19 cellular contexts compared by ENCODE assay signal in the genomic region with DNA sequence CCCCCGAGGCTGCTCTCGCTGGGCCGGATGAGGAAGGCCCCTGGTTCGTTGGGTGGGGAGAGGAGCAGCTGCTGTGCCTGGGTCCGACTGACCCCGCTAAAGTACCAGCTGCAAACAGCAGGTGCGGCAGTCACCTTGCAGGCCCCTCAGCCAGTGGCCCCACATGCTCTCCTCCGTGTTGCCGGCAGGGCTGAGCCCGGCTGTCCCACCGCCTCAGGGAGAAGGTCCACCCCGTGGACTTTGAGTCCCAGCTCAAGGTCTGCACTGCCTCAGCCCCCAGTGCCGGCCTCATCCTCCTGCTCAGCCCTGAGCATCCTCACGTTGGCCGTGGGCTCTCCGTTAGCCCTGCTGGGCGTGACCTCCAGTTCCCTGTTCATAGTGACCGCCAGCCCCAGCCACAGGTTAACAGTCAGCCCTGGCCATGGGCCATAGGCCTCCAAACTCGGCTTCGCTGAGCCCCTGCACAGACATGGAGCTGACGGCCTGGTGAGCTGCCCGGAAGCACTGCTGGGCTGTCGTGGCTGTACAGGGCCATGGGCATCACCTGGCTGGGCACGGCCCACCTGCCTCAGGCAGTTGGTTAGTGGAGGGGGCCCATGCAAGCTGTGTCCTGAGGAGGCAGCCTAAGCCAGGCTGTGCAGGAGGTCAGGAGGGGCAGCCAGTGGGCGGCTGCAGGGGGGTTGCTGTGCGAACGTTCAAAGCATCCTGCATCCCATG. TPM values are rescaled to one million over a fixed set of nuclear protein-coding genes. Genes with fewer than 3 reads are reported as not detected.
A peak's percentile ranks its signal among the peaks of the same experiment; 100 is the strongest.
DNase-seq lines count a peak whose midpoint lies in the region; ATAC-seq and TF ChIP-seq lines count a peak whose summit lies in the region.
"Had no signal": no experiment of that assay in that cellular context is flagged by ENCODE, and none has a peak within 500 bp of the region (broad histone marks: within the 10 kb centered on the region; RNA-seq: fewer than 3 reads in every experiment).

No MANE protein-coding gene starts in this region.

- H3K79me1 ChIP-seq in neuronal stem cell (ENCODE audit: low read depth, low read length): no peaks in the 10 kb centered on the region

- H3K4ac ChIP-seq in neuronal stem cell (ENCODE audit: low read length): peak overlapping the region; percentile 23

- H2BK5ac ChIP-seq in neuronal stem cell (ENCODE audit: low read length): peak overlapping the region; percentile 39

- H3K23ac ChIP-seq in neuronal stem cell (ENCODE audit: low read depth, low read length, poor library complexity): peak overlapping the region; percentile 85

- H3K27ac ChIP-seq in WERI-Rb-1 (no peak overlapping the region), neuronal stem cell (replicated peaks; ENCODE audit: low read length) (no peak overlapping the region)
- H3K27ac ChIP-seq: KMS-11, SJSA1 had no signal

- no peak overlapping the region for H3K4me3 ChIP-seq in WERI-Rb-1 (ENCODE audit: low read depth, low read length)
- H3K4me3 ChIP-seq in neuronal stem cell (ENCODE audit: low read length in 2 of 2): peak overlapping the region in 1 of 2 donors; percentile 3
- H3K4me3 ChIP-seq: SJSA1 had no signal

- H2AK5ac ChIP-seq in neuronal stem cell (ENCODE audit: low read depth, low read length): peak overlapping the region; percentile 84

- no CpG with 5 or more reads among the region's 27 CpGs for WGBS in neuronal stem cell (ENCODE audit: extremely low coverage in 2 of 2, insufficient read length in 2 of 2, insufficient replicate concordance in 1 of 2), 2 donors

- peak overlapping the region; percentile 21 for H3K14ac ChIP-seq in neuronal stem cell (ENCODE audit: low read length)

- H3K27me3 ChIP-seq in WERI-Rb-1 (ENCODE audit: insufficient read depth, low read depth, severe bottlenecking) (no peaks in the 10 kb centered on the region), neuronal stem cell (ENCODE audit: control insufficient read depth in 3 of 3, insufficient read depth in 3 of 3, low read depth in 1 of 3, low read length in 3 of 3) (peaks cover 0 to 64% (median 1%) of the 10 kb centered on the region in 3 experiments)

- H3K9ac ChIP-seq in neuronal stem cell (ENCODE audit: low read depth, low read length, poor library complexity): no peak overlapping the region
- H3K9ac ChIP-seq: KMS-11 had no signal

- peak overlapping the region; percentile 48 for H3K18ac ChIP-seq in neuronal stem cell (ENCODE audit: low read length)

- H2AFZ ChIP-seq in neuronal stem cell (ENCODE audit: low read length): no peak overlapping the region

- H3K36me3 ChIP-seq in WERI-Rb-1 (no peaks in the 10 kb centered on the region), neuronal stem cell (replicated peaks in 1 of 2; ENCODE audit: control insufficient read depth in 2 of 2, insufficient read depth in 2 of 2, low read length in 2 of 2) (no peaks in the 10 kb centered on the region)
- H3K36me3 ChIP-seq: SJSA1 had no signal

- no peak for ATAC-seq in GM21381 (IDR thresholded peaks at IDR 0.05; ENCODE audit: unreplicated experiment)

- no peak for TF ChIP-seq CTCF in WERI-Rb-1 (IDR thresholded peaks at IDR 0.05; ENCODE audit: low read depth, low read length)

- peak; percentile 8 for DNase-seq in NCI-H748 (lab: John Stamatoyannopoulos, UW; ENCODE audit: unreplicated experiment)
- DNase-seq in NCI-H748 treated with DMSO at 0.1 percent for 48 hours (lab: John Stamatoyannopoulos, UW): no peak
- peak; percentile 64 for DNase-seq in HuH-7.5 (ENCODE audit: low spot score)
- peak; percentile 16 for DNase-seq in WERI-Rb-1
- DNase-seq in neuronal stem cell (ENCODE audit: low spot score): no peak
- DNase-seq in epidermal melanocyte (ENCODE audit: insufficient read length, low spot score): no peak
- no peak for DNase-seq in activated CD4-positive, CD25-positive, alpha-beta regulatory T cell (lab: John Stamatoyannopoulos, UW)
- DNase-seq: C1 segment of cervical spinal cord; DMS 273 treated with DMSO at 0.1 percent for 48 hours; MM.1S; NCI-H1105; NCI-H1694 treated with DMSO at 0.1 percent for 48 hours; NCI-H2107; NCI-H2227 treated with DMSO at 0.1 percent for 48 hours; NCI-H524; NK-92 treated with Interleukin-12 subunit alpha and Interleukin-12 subunit beta, amount 100 ng/mL, for 24 hours had no signal

- no peak overlapping the region for H2BK120ac ChIP-seq in neuronal stem cell (ENCODE audit: low read depth, low read length)

- H3K9me3 ChIP-seq in WERI-Rb-1 (ENCODE audit: severe bottlenecking) (no peaks in the 10 kb centered on the region), neuronal stem cell (replicated peaks in 1 of 2; ENCODE audit: control insufficient read depth in 2 of 2, insufficient read depth in 1 of 2, low read depth in 1 of 2, low read length in 2 of 2) (no peaks in the 10 kb centered on the region)
- H3K9me3 ChIP-seq: SJSA1 had no signal

- H4K8ac ChIP-seq in neuronal stem cell (ENCODE audit: low read depth, low read length): no peak overlapping the region

- no peak overlapping the region for H4K91ac ChIP-seq in neuronal stem cell (ENCODE audit: low read depth, low read length, poor library complexity)

- H3K4me2 ChIP-seq in neuronal stem cell (ENCODE audit: insufficient read depth, low read length, poor library complexity, severe bottlenecking): no peak overlapping the region
- H3K4me2 ChIP-seq: KMS-11 had no signal

- H2BK12ac ChIP-seq in neuronal stem cell (ENCODE audit: low read length): peak overlapping the region; percentile 82

- peaks cover 0 to 9% of the 10 kb centered on the region in 2 donors for H3K4me1 ChIP-seq in neuronal stem cell (ENCODE audit: control insufficient read depth in 2 of 2, insufficient read depth in 1 of 2, low read depth in 1 of 2, low read length in 2 of 2)

- peak overlapping the region; percentile 55 for H2BK15ac ChIP-seq in neuronal stem cell (ENCODE audit: low read length)

RNA-seq across cellular contexts. Expression of gene SRMS, which starts 3.1 kb away (rescaled TPM):
- polyA plus RNA-seq in neuronal stem cell (2013, experiment 1 of 2): not detected
- polyA plus RNA-seq in neuronal stem cell (2013, experiment 2 of 2): not detected

RNA-seq across cellular contexts. Expression of gene PTK6, which starts 7.2 kb away (rescaled TPM):
- not detected for polyA plus RNA-seq in neuronal stem cell (2013, experiment 1 of 2)
- not detected for polyA plus RNA-seq in neuronal stem cell (2013, experiment 2 of 2)

RNA-seq across cellular contexts. Expression of gene FNDC11, which starts 9.6 kb away (rescaled TPM):
- polyA plus RNA-seq in neuronal stem cell (2013, experiment 1 of 2): 7.5 TPM
- 7.2 TPM for polyA plus RNA-seq in neuronal stem cell (2013, experiment 2 of 2)

RNA-seq across cellular contexts. Expression of gene PPDPF, which starts 23.8 kb away (rescaled TPM):
- polyA plus RNA-seq in neuronal stem cell (2013, experiment 1 of 2): 310 TPM
- polyA plus RNA-seq in neuronal stem cell (2013, experiment 2 of 2): 296 TPM

RNA-seq across cellular contexts. Expression of gene HELZ2, which starts 29.6 kb away (rescaled TPM):
- polyA plus RNA-seq in neuronal stem cell (2013, experiment 1 of 2): 5.7 TPM
- polyA plus RNA-seq in neuronal stem cell (2013, experiment 2 of 2): 5.8 TPM

Comparison
In these comparisons a context has a peak if more than half of its experiments do, and no peak if none do; other contexts are left out.
1. DNase-seq: peak in NCI-H748 (single experiment), HuH-7.5 (single experiment) and WERI-Rb-1 (single experiment); none in NCI-H748 treated with DMSO at 0.1 percent for 48 hours (single experiment), neuronal stem cell (single experiment), epidermal melanocyte (single experiment) and activated CD4-positive, CD25-positive, alpha-beta regulatory T cell (0 of 4).